ENCODE assay signal across 19 cellular contexts in the genomic region with DNA sequence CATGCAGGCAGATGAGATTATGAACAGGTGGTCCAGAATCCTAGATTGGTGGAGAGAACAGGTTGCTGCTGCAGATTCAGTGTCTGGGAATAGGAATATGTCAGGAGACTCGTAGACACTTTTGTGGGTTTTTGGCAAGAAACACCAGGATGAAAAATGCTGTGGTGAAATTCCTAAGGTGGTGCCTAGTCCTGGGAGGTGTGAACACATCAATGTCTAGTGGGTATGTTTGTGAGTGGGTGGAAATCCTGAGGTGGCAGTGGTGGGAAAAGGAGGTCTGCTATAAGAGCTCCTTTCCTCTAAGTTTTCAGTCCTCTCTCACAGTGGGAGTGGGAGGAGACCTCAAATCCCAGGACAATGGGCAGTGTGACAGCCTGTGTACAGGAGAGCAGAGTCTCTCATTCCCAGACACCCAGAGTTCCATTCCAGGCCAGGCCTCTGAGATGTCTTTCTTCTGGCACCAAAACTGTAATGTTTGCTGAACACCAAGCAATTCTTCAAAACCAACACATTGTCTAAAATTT.
"Had no signal": no experiment of that assay in that cellular context is flagged by ENCODE, and none has a peak within 500 bp of the region (broad histone marks: within the 10 kb centered on the region; RNA-seq: fewer than 3 reads in every experiment).

No MANE protein-coding gene starts in this region.

- H3K27ac Mint-ChIP-seq: activated CD4-positive, alpha-beta memory T cell treated with anti-CD3 and anti-CD28 coated beads, Interleukin-2, amount 10 ng/mL, durations not matched to agents 7 days and 5 days; activated CD4-positive, alpha-beta T cell treated with anti-CD3 and anti-CD28 coated beads for 36 hours; effector memory CD8-positive, alpha-beta T cell; T-cell had no signal

- H3K27me3 Mint-ChIP-seq: activated CD4-positive, alpha-beta memory T cell treated with anti-CD3 and anti-CD28 coated beads, Interleukin-2, amount 10 ng/mL, durations not matched to agents 7 days and 5 days; activated CD4-positive, alpha-beta T cell treated with anti-CD3 and anti-CD28 coated beads for 36 hours; effector memory CD8-positive, alpha-beta T cell; naive thymus-derived CD4-positive, alpha-beta T cell; T-cell had no signal

- H3K36me3 ChIP-seq: colonic mucosa, right atrium auricular region, upper lobe of right lung had no signal

- H3K27ac ChIP-seq: colonic mucosa, lower lobe of right lung, right atrium auricular region, suprapubic skin, upper lobe of right lung, VCaP had no signal

- H3K4me1 ChIP-seq: colonic mucosa had no signal

- H3K27me3 ChIP-seq: colonic mucosa, right atrium auricular region, suprapubic skin, upper lobe of right lung had no signal

- H3K4me3 Mint-ChIP-seq: activated CD4-positive, alpha-beta memory T cell treated with anti-CD3 and anti-CD28 coated beads, Interleukin-2, amount 10 ng/mL, durations not matched to agents 7 days and 5 days; activated CD4-positive, alpha-beta T cell treated with anti-CD3 and anti-CD28 coated beads for 36 hours; effector memory CD8-positive, alpha-beta T cell; immature natural killer cell; T-cell had no signal

- ATAC-seq: activated CD4-positive, alpha-beta T cell treated with anti-CD3 and anti-CD28 coated beads for 36 hours; effector memory CD8-positive, alpha-beta T cell; esophagus mucosa; lower lobe of right lung; naive thymus-derived CD4-positive, alpha-beta T cell; T-cell; upper lobe of right lung had no signal

- H3K9me3 ChIP-seq: colonic mucosa, right atrium auricular region had no signal

- DNase-seq: activated CD4-positive, alpha-beta memory T cell treated with anti-CD3 and anti-CD28 coated beads, Interleukin-2, amount 10 ng/mL, durations not matched to agents 7 days and 5 days; activated CD4-positive, alpha-beta T cell treated with anti-CD3 and anti-CD28 coated beads for 36 hours; activated naive CD4-positive, alpha-beta T cell; caudate nucleus; colonic mucosa; effector memory CD8-positive, alpha-beta T cell; glutamatergic neuron; immature natural killer cell; lower lobe of right lung; naive thymus-derived CD4-positive, alpha-beta T cell; stimulated activated naive CD4-positive, alpha-beta T cell; T-cell; T1000; upper lobe of right lung had no signal

- H3K4me3 ChIP-seq: colonic mucosa, lower lobe of right lung, right atrium auricular region, smooth muscle cell, suprapubic skin, upper lobe of right lung had no signal
